ENCODE assay signal across 8 cellular contexts in the genomic region with DNA sequence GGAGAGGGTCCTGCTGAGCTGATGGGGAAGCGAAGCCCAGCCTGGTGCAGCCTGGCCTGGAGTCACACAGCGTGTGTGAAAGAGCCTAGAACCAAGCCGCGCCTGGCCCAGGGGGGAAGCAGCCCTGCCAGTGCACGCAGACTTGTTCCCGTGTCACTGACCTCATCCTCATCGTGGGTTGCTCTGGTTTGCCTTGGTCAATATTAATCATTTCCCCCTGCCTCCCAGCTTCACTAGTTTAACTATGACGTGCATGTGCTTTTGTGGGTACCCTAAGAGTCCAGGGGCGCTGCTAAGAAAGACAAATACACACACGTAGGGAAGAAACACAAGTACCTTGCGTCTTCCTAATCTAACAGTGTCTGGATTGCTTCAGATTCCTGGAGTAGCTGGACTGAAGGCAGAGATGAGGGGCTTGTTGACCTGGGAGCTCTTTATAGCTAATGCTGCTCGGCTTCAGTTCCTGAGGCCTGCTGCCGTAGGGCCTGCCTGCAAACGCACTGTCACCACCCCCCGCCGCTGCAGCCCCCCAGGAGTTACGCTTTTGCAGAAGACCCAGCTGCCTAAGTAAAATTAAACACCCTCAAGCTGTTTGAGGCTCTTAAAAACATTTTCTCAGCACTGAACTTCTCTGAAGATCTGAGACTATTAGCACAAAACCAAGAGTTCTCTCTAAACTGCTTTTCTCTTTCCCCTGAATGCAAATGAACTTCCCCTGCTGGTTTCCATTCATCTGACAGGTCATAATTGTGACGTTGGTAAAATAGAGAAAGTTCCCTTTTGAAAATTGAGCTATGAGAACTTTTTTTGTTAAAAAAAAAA.
DNase-seq lines count a peak whose midpoint lies in the region; ATAC-seq and TF ChIP-seq lines count a peak whose summit lies in the region.

No MANE protein-coding gene starts in this region.

- peaks cover 64% of the 10 kb centered on the region for H3K4me1 Mint-ChIP-seq in activated CD4-positive, alpha-beta T cell treated with anti-CD3 and anti-CD28 coated beads, Interleukin-2, amount 10 ng/mL, durations not matched to agents 24 days and 14 days

- DNase-seq in activated CD4-positive, alpha-beta T cell treated with anti-CD3 and anti-CD28 coated beads, Interleukin-2, amount 10 ng/mL, durations not matched to agents 24 days and 14 days, result peak; percentile 65
- DNase-seq in activated CD4-positive, alpha-beta T cell treated with anti-CD3 and anti-CD28 coated beads, Interleukin-2, amount 50 U/mL, for 4 hours, result no peak
- DNase-seq in RWPE1 (ENCODE audit: low spot score), result no peak
- peak; percentile 56 to 91 (median 80) for DNase-seq in head of caudate nucleus
- DNase-seq in spleen, result peak; percentile 90
- no peak for DNase-seq in NCI-H2196 treated with DMSO at 0.1 percent for 48 hours (lab: John Stamatoyannopoulos, UW; ENCODE audit: unreplicated experiment)
- DNase-seq in iPS-NIHi7 (ENCODE audit: extremely low spot score), result no peak

- H3K4me3 ChIP-seq in spleen, result peak overlapping the region in 1 of 8 donors; percentile 41

- no peaks in the 10 kb centered on the region for H3K27me3 ChIP-seq in spleen (replicated peaks in 1 of 7)

- TF ChIP-seq CTCF in RWPE1 (conservative IDR thresholded peaks at IDR 0.05; ENCODE audit: low read depth) (no peak), spleen (IDR thresholded peaks at IDR 0.05 in 8 of 11, conservative IDR thresholded peaks at IDR 0.05 in 3 of 11) (no peak)

- intact Hi-C loops in activated CD4-positive, alpha-beta T cell treated with anti-CD3 and anti-CD28 coated beads, Interleukin-2, amount 10 ng/mL, durations not matched to agents 24 days and 14 days (cut with micrococcal nuclease), result loop anchor here (1.0 to 2.0 kb wide), 3 partner anchors 45 to 300 kb away; no protein-coding TSS in a partner anchor
- intact Hi-C loops in head of caudate nucleus (cut with DNase I), result no loop called here
- intact Hi-C loops in spleen (cut with DNase I; ENCODE audit: low total_unique reads), result no loop called here

- no peaks in the 10 kb centered on the region for H3K36me3 ChIP-seq in spleen

- no peaks in the 10 kb centered on the region for H3K27me3 Mint-ChIP-seq in activated CD4-positive, alpha-beta T cell treated with anti-CD3 and anti-CD28 coated beads, Interleukin-2, amount 10 ng/mL, durations not matched to agents 24 days and 14 days

- CTCF ChIA-PET in RWPE1 (lab: Yijun Ruan, JAX), result interaction anchor here (0.5 kb wide), 1 partner anchor 9 kb away, joined by 3 read pairs; no protein-coding TSS in a partner anchor

- H3K9me3 ChIP-seq in spleen, result no peaks in the 10 kb centered on the region

- 30 to 41% (median 41%) methylated on average over 18 of the region's 18 CpGs for WGBS in spleen, 5 donors

- peak overlapping the region; percentile 89 for H3K27ac Mint-ChIP-seq in activated CD4-positive, alpha-beta T cell treated with anti-CD3 and anti-CD28 coated beads, Interleukin-2, amount 10 ng/mL, durations not matched to agents 24 days and 14 days

- peak in 1 of 3 donors; percentile 15 for TF ChIP-seq POLR2A in spleen (IDR thresholded peaks at IDR 0.05)

- POLR2A ChIA-PET in RWPE1 (lab: Yijun Ruan, JAX; ENCODE audit: low non-redundant PET), result no interaction called here

- H3K9me3 Mint-ChIP-seq in activated CD4-positive, alpha-beta T cell treated with anti-CD3 and anti-CD28 coated beads, Interleukin-2, amount 10 ng/mL, durations not matched to agents 24 days and 14 days, result peaks cover 5% of the 10 kb centered on the region

- H3K4me1 ChIP-seq in spleen, result peaks cover 0 to 87% (median 58%) of the 10 kb centered on the region in 6 donors

- peak; percentile 59 for ATAC-seq in HG02798 (IDR thresholded peaks at IDR 0.05; ENCODE audit: poor library complexity, unreplicated experiment)

- peak overlapping the region; percentile 71 for H3K27ac ChIP-seq in RWPE1
- peak overlapping the region; percentile 72 to 94 (median 86) for H3K27ac ChIP-seq in spleen

- H3K36me3 Mint-ChIP-seq in activated CD4-positive, alpha-beta T cell treated with anti-CD3 and anti-CD28 coated beads, Interleukin-2, amount 10 ng/mL, durations not matched to agents 24 days and 14 days (ENCODE audit: low read depth), result peaks cover 6% of the 10 kb centered on the region

- peak overlapping the region; percentile 69 for H3K4me3 Mint-ChIP-seq in activated CD4-positive, alpha-beta T cell treated with anti-CD3 and anti-CD28 coated beads, Interleukin-2, amount 10 ng/mL, durations not matched to agents 24 days and 14 days

Comparison
In these comparisons a context has a peak if more than half of its experiments do, and no peak if none do; other contexts are left out.
1. DNase-seq: peak in activated CD4-positive, alpha-beta T cell treated with anti-CD3 and anti-CD28 coated beads, Interleukin-2, amount 10 ng/mL, durations not matched to agents 24 days and 14 days (single experiment), head of caudate nucleus (42 of 42) and spleen (single experiment); none in activated CD4-positive, alpha-beta T cell treated with anti-CD3 and anti-CD28 coated beads, Interleukin-2, amount 50 U/mL, for 4 hours (0 of 2), RWPE1 (single experiment), NCI-H2196 treated with DMSO at 0.1 percent for 48 hours (single experiment) and iPS-NIHi7 (single experiment).